In genomic region chr17:51015145-51015558, GRCh38 we compare ENCODE assay signal across 13 cellular contexts.
A peak's percentile ranks its signal among the peaks of the same experiment; 100 is the strongest.
DNase-seq lines count a peak whose midpoint lies in the region; ATAC-seq and TF ChIP-seq lines count a peak whose summit lies in the region.
"Had no signal": no experiment of that assay in that cellular context is flagged by ENCODE, and none has a peak within 500 bp of the region (broad histone marks: within the 10 kb centered on the region; RNA-seq: fewer than 3 reads in every experiment).

No MANE protein-coding gene starts in this region.

- no peaks in the 10 kb centered on the region for H3K27me3 ChIP-seq in muscle layer of colon (ENCODE audit: control insufficient read depth in 1 of 2, insufficient read depth in 2 of 2, low read length in 2 of 2)
- no peaks in the 10 kb centered on the region for H3K27me3 ChIP-seq in transverse colon
- H3K27me3 ChIP-seq: adrenal gland, heart left ventricle, sigmoid colon had no signal

- WGBS in transverse colon (ENCODE audit: low coverage in 1 of 2), 2 donors: 77 to 86% methylated on average over 1 of the region's 1 CpG

- H3K4me3 ChIP-seq in muscle layer of colon (ENCODE audit: low read depth in 1 of 2, low read length in 2 of 2) (no peak overlapping the region), transverse colon (no peak overlapping the region)
- H3K4me3 ChIP-seq: adrenal gland, heart left ventricle, sigmoid colon had no signal

- TF ChIP-seq POLR2A in transverse colon (IDR thresholded peaks at IDR 0.05): no peak

- in situ Hi-C loops in G401 (cut with HindIII; ENCODE audit: low sequenced_read_pairs): no loop called here
- in situ Hi-C loops in transverse colon (cut with MboI; ENCODE audit: low pct_ligation_motif_present in 1 of 4, low pct_unique_long_range_greater_than_20kb in 1 of 4, low sequenced_read_pairs in 3 of 4): no loop called here

- ATAC-seq in HG03439 (IDR thresholded peaks at IDR 0.05; ENCODE audit: unreplicated experiment): no peak
- ATAC-seq: heart left ventricle had no signal

- peak; percentile 67 for DNase-seq in G401 (ENCODE audit: low spot score)
- peak; percentile 77 for DNase-seq in NCI-H2081 treated with DMSO at 0.1 percent for 48 hours (lab: John Stamatoyannopoulos, UW)
- peak in 1 of 61 donors; percentile 15 for DNase-seq in caudate nucleus (lab: John Stamatoyannopoulos, UW)
- no peak for DNase-seq in DMS53 (lab: John Stamatoyannopoulos, UW)
- DNase-seq in H4 (ENCODE audit: low spot score): no peak
- DNase-seq in transverse colon: no peak
- DNase-seq: activated CD4-positive, alpha-beta T cell treated with anti-CD3 and anti-CD28 coated beads, Interleukin-2, amount 50 U/mL, for 48 hours; adrenal gland; heart left ventricle; NCI-H187; sigmoid colon had no signal

- no peak overlapping the region for H3K9ac ChIP-seq in muscle layer of colon (ENCODE audit: low read length)

- intact Hi-C loops in transverse colon (cut with DNase I; ENCODE audit: low total_unique reads): loop anchor here (1.0 kb wide), 1 partner anchor 20 kb away; no protein-coding TSS in a partner anchor

- H3K36me3 ChIP-seq in muscle layer of colon (ENCODE audit: insufficient read depth, low read length): peaks cover 47% of the 10 kb centered on the region
- peaks cover 0 to 42% (median 20%) of the 10 kb centered on the region in 4 donors for H3K36me3 ChIP-seq in transverse colon

- no peak for TF ChIP-seq CTCF in transverse colon (IDR thresholded peaks at IDR 0.05)

- no peak for TF ChIP-seq EP300 in transverse colon (IDR thresholded peaks at IDR 0.05; ENCODE audit: low read depth)

- H3K9me3 ChIP-seq in muscle layer of colon (ENCODE audit: low read length): no peaks in the 10 kb centered on the region
- no peaks in the 10 kb centered on the region for H3K9me3 ChIP-seq in transverse colon
- H3K9me3 ChIP-seq: adrenal gland, heart left ventricle, sigmoid colon had no signal

- H3K27ac ChIP-seq in caudate nucleus (ENCODE audit: low read depth, low read length) (peak overlapping the region; percentile 94), muscle layer of colon (ENCODE audit: low read depth, low read length) (peak overlapping the region; percentile 8), transverse colon (no peak overlapping the region)

- peaks cover 4% of the 10 kb centered on the region for H3K4me1 ChIP-seq in muscle layer of colon (ENCODE audit: insufficient read depth, low read length)
- peaks cover 0 to 7% (median 0%) of the 10 kb centered on the region in 4 donors for H3K4me1 ChIP-seq in transverse colon

Comparison
In these comparisons a context has a peak if more than half of its experiments do, and no peak if none do; other contexts are left out.
1. DNase-seq: peak in G401 (single experiment) and NCI-H2081 treated with DMSO at 0.1 percent for 48 hours (single experiment); none in DMS53 (single experiment), H4 (single experiment) and transverse colon (single experiment).
2. H3K27ac ChIP-seq: peak in caudate nucleus (single experiment) and muscle layer of colon (single experiment); none in transverse colon (0 of 4).